In genomic region chr9:98247826-98248657, GRCh38 we compare ENCODE assay signal across 10 cellular contexts. TPM values are rescaled to one million over a fixed set of nuclear protein-coding genes. Genes with fewer than 3 reads are reported as not detected.
DNase-seq lines count a peak whose midpoint lies in the region; ATAC-seq, FAIRE-seq and TF ChIP-seq lines count a peak whose summit lies in the region.
"Had no signal": no experiment of that assay in that cellular context is flagged by ENCODE, and none has a peak within 500 bp of the region (broad histone marks: within the 10 kb centered on the region; RNA-seq: fewer than 3 reads in every experiment).

No MANE protein-coding gene starts in this region.

- in situ Hi-C loops in gastrocnemius medialis (cut with MboI; ENCODE audit: low sequenced_read_pairs in 4 of 4), result no loop called here

- peaks cover 0 to 5% of the 10 kb centered on the region in 2 donors for H3K4me1 ChIP-seq in gastrocnemius medialis
- H3K4me1 ChIP-seq: testis had no signal

- FAIRE-seq in urothelium cell line (lab: Jason Lieb, UNC), result no peak

- POLR2A ChIA-PET in RWPE1 (lab: Yijun Ruan, JAX; ENCODE audit: low non-redundant PET), result interaction anchor here (1.4 kb wide), 1 partner anchor 25 kb away, joined by 5 read pairs; no protein-coding TSS in a partner anchor

- H3K4me1 Mint-ChIP-seq in CD14-positive monocyte, result peaks cover 76% of the 10 kb centered on the region

- ATAC-seq in gastrocnemius medialis (no peak), HG03439 (IDR thresholded peaks at IDR 0.05; ENCODE audit: unreplicated experiment) (no peak)

- peaks cover 51 to 80% of the 10 kb centered on the region in 2 donors for H3K36me3 Mint-ChIP-seq in CD14-positive monocyte
- H3K36me3 Mint-ChIP-seq: neural progenitor cell had no signal

- intact Hi-C loops in CD14-positive monocyte (cut with micrococcal nuclease) (no loop called here), gastrocnemius medialis (cut with DNase I; ENCODE audit: low total_unique reads) (no loop called here)

- H3K27me3 ChIP-seq in gastrocnemius medialis, result no peaks in the 10 kb centered on the region
- H3K27me3 ChIP-seq: neural progenitor cell, testis had no signal

- no peaks in the 10 kb centered on the region for H3K9me3 ChIP-seq in gastrocnemius medialis
- H3K9me3 ChIP-seq: testis had no signal

- peaks cover 0 to 4% (median 0%) of the 10 kb centered on the region in 3 donors for H3K27me3 Mint-ChIP-seq in CD14-positive monocyte (ENCODE audit: low read depth in 3 of 3)

- H3K9me3 Mint-ChIP-seq in CD14-positive monocyte, result no peaks in the 10 kb centered on the region
- H3K9me3 Mint-ChIP-seq: neural progenitor cell had no signal

- H3K27ac ChIP-seq in RWPE1 (peak overlapping the region; percentile 99), epithelial cell of prostate (peak overlapping the region; percentile 96), gastrocnemius medialis (peak overlapping the region; percentile 24 to 62 (median 46))
- H3K27ac ChIP-seq: neural progenitor cell had no signal

- no peak overlapping the region for H3K4me3 ChIP-seq in gastrocnemius medialis
- H3K4me3 ChIP-seq: neural progenitor cell, testis had no signal

- DNase-seq in CD14-positive monocyte (ENCODE audit: low spot score) (peak; percentile 70), RWPE1 (ENCODE audit: low spot score) (no peak), epithelial cell of prostate (ENCODE audit: low read depth, low spot score) (no peak), gastrocnemius medialis (no peak), urothelium cell line (ENCODE audit: low spot score) (no peak), C1 segment of cervical spinal cord (lab: John Stamatoyannopoulos, UW) (no peak)
- no peak for DNase-seq in stimulated activated CD4-positive, alpha-beta T cell treated with anti-CD3 and anti-CD28 coated beads, Interleukin-2, amount 100 ng/mL, for 24 hours

- peak overlapping the region; percentile 96 to 98 (median 97) for H3K27ac Mint-ChIP-seq in CD14-positive monocyte
- H3K27ac Mint-ChIP-seq: neural progenitor cell had no signal

- TF ChIP-seq POLR2A in gastrocnemius medialis (IDR thresholded peaks at IDR 0.05), result no peak

- TF ChIP-seq CTCF in CD14-positive monocyte (IDR thresholded peaks at IDR 0.05), result no peak
- no peak for TF ChIP-seq CTCF in RWPE1 (conservative IDR thresholded peaks at IDR 0.05; ENCODE audit: low read depth)
- no peak for TF ChIP-seq CTCF in gastrocnemius medialis (IDR thresholded peaks at IDR 0.05 in 4 of 5, conservative IDR thresholded peaks at IDR 0.05 in 1 of 5)

- peak overlapping the region in 1 of 2 donors; percentile 84 for H3K4me3 Mint-ChIP-seq in CD14-positive monocyte
- H3K4me3 Mint-ChIP-seq: neural progenitor cell had no signal

- CTCF ChIA-PET in RWPE1 (lab: Yijun Ruan, JAX), result no interaction called here

- no peaks in the 10 kb centered on the region for H3K36me3 ChIP-seq in gastrocnemius medialis
- H3K36me3 ChIP-seq: neural progenitor cell had no signal

RNA-seq across cellular contexts. Expression of gene TBC1D2, which starts 7.4 kb away (rescaled TPM):
- polyA plus RNA-seq in CD14-positive monocyte, result 10 to 100 TPM; 23.2 to 34.4 TPM
- total RNA-seq in gastrocnemius medialis, result 1 to 10 TPM in 2 of 4 donors, under 1 TPM in 2; 0.66 to 2.9 (median 1.6) TPM

RNA-seq across cellular contexts. Expression of gene CORO2A, which starts 55.6 kb away (rescaled TPM):
- polyA plus RNA-seq in CD14-positive monocyte, result 1 to 10 TPM; 2.1 to 3.5 TPM
- total RNA-seq in gastrocnemius medialis, result under 1 TPM; 0.05 to 0.42 (median 0.19) TPM

Comparison
In these comparisons a context has a peak if more than half of its experiments do, and no peak if none do; other contexts are left out.
1. H3K27ac ChIP-seq: peak in every context shown above with its lines; median percentile 99 in RWPE1; 96 in epithelial cell of prostate; 46 in gastrocnemius medialis.